In genomic region chr14:97943619-97944018, GRCh38 we compare ENCODE assay signal across 18 cellular contexts.
A peak's percentile ranks its signal among the peaks of the same experiment; 100 is the strongest.
DNase-seq lines count a peak whose midpoint lies in the region; ATAC-seq and TF ChIP-seq lines count a peak whose summit lies in the region.
"Had no signal": no experiment of that assay in that cellular context is flagged by ENCODE, and none has a peak within 500 bp of the region (broad histone marks: within the 10 kb centered on the region; RNA-seq: fewer than 3 reads in every experiment).

No MANE protein-coding gene starts in this region.

- intact Hi-C loops in PC-9 (cut with micrococcal nuclease; ENCODE audit: unreplicated experiment), result no loop called here
- intact Hi-C loops in left cardiac atrium (cut with DNase I), result no loop called here

- H3K27ac ChIP-seq in PC-9, result no peak overlapping the region

- no peaks in the 10 kb centered on the region for H3K4me1 ChIP-seq in PC-9 (replicated peaks; ENCODE audit: insufficient read depth)
- H3K4me1 ChIP-seq: Caco-2 had no signal

- POLR2A ChIA-PET in PC-9 (lab: Charles Lee; ENCODE audit: unreplicated experiment), result no interaction called here

- H3K9me3 ChIP-seq in PC-9 (ENCODE audit: insufficient read depth, low read depth), result no peaks in the 10 kb centered on the region
- H3K9me3 ChIP-seq: Caco-2, MG63 had no signal

- no peak overlapping the region for H3K4me2 ChIP-seq in PC-9

- no peaks in the 10 kb centered on the region for H3K9me2 ChIP-seq in PC-9 (ENCODE audit: insufficient read depth)

- no peaks in the 10 kb centered on the region for H3K79me2 ChIP-seq in PC-9 (ENCODE audit: low read depth)

- BruUV-seq in PC-9 (replicated peaks; lab: Mats Ljungman, UMichigan), result no TSS peak

- DNase-seq in activated CD4-positive, alpha-beta T cell treated with anti-CD3 and anti-CD28 coated beads, Interleukin-2, amount 50 U/mL, for 48 hours, result peak; percentile 13 to 30
- DNase-seq in activated CD4-positive, alpha-beta T cell treated with anti-CD3 and anti-CD28 coated beads for 1 hour, result no peak
- DNase-seq in stimulated activated CD4-positive, alpha-beta T cell treated with anti-CD3 and anti-CD28 coated beads, Interleukin-15, amount 100 ng/mL, for 48 hours (ENCODE audit: low read depth in 2 of 2), result peak; percentile 10 to 19
- DNase-seq in stimulated activated CD4-positive, alpha-beta T cell treated with anti-CD3 and anti-CD28 coated beads, Interleukin-4, amount 100 ng/mL, for 1 hour, result no peak
- DNase-seq in stimulated activated CD4-positive, alpha-beta T cell treated with anti-CD3 and anti-CD28 coated beads, Interleukin-2, amount 100 ng/mL, for 24 hours, result peak; percentile 10 to 37
- DNase-seq in PC-9 (no peak), left cardiac atrium (no peak)
- DNase-seq: C1 segment of cervical spinal cord, Caco-2, HCEC 1CT, MG63, NCI-H1092 treated with DMSO at 0.1 percent for 48 hours, NCI-H1694, NCI-H2107, NCI-H226, NCI-H526 treated with DMSO at 0.1 percent for 48 hours had no signal

- no peaks in the 10 kb centered on the region for H3F3A ChIP-seq in PC-9 (ENCODE audit: insufficient read depth, low read depth)

- no peak overlapping the region for H3K4me3 ChIP-seq in PC-9
- H3K4me3 ChIP-seq: GM12878, MG63 had no signal

- no peaks in the 10 kb centered on the region for H3K36me3 ChIP-seq in PC-9 (ENCODE audit: low read depth)
- H3K36me3 ChIP-seq: MG63 had no signal

- no peak for TF ChIP-seq CTCF in PC-9 (conservative IDR thresholded peaks at IDR 0.05)

- H4K20me1 ChIP-seq in PC-9 (ENCODE audit: insufficient read depth), result no peaks in the 10 kb centered on the region

- ATAC-seq in left cardiac atrium (no peak), GM21423 (IDR thresholded peaks at IDR 0.05; ENCODE audit: unreplicated experiment) (no peak)
- ATAC-seq: GM12878 had no signal

- no peak overlapping the region for H2AFZ ChIP-seq in PC-9

- CTCF ChIA-PET in PC-9 (lab: Charles Lee), result no interaction called here

- no peaks in the 10 kb centered on the region for H3K27me3 ChIP-seq in PC-9 (ENCODE audit: insufficient read depth, low read depth)
- H3K27me3 ChIP-seq: MG63 had no signal

Comparison
In these comparisons a context has a peak if more than half of its experiments do, and no peak if none do; other contexts are left out.
1. DNase-seq: peak in activated CD4-positive, alpha-beta T cell treated with anti-CD3 and anti-CD28 coated beads, Interleukin-2, amount 50 U/mL, for 48 hours (2 of 2), stimulated activated CD4-positive, alpha-beta T cell treated with anti-CD3 and anti-CD28 coated beads, Interleukin-15, amount 100 ng/mL, for 48 hours (2 of 2) and stimulated activated CD4-positive, alpha-beta T cell treated with anti-CD3 and anti-CD28 coated beads, Interleukin-2, amount 100 ng/mL, for 24 hours (2 of 2); none in activated CD4-positive, alpha-beta T cell treated with anti-CD3 and anti-CD28 coated beads for 1 hour (single experiment), stimulated activated CD4-positive, alpha-beta T cell treated with anti-CD3 and anti-CD28 coated beads, Interleukin-4, amount 100 ng/mL, for 1 hour (single experiment), PC-9 (0 of 2) and left cardiac atrium (single experiment).